In genomic region chr17:43517615-43518386, GRCh38 we compare ENCODE assay signal across 1 cellular context.
A peak's percentile ranks its signal among the peaks of the same experiment; 100 is the strongest.
TF ChIP-seq lines count a peak whose summit lies in the region.

No MANE protein-coding gene starts in this region.

TF ChIP-seq in SK-N-SH, 30 proteins besides CTCF, POLR2A, EP300 and RAD21 (continued from another document):
- no peak for TF ChIP-seq USF1 (IDR thresholded peaks at IDR 0.05; ENCODE audit: borderline replicate concordance, low read depth)
- no peak for TF ChIP-seq RXRA (IDR thresholded peaks at IDR 0.05; ENCODE audit: borderline replicate concordance, low read depth)
- TF ChIP-seq TCF12 (IDR thresholded peaks at IDR 0.05), result peak; percentile 55
- TF ChIP-seq JUND (IDR thresholded peaks at IDR 0.05), result no peak; the same call in 1 of the 2 replicates
- no peak for TF ChIP-seq ZBTB33 (IDR thresholded peaks at IDR 0.05; ENCODE audit: borderline replicate concordance, low read depth)
- TF ChIP-seq POLR2AphosphoS5 (IDR thresholded peaks at IDR 0.05; ENCODE audit: low read depth, low read length), result no peak
- TF ChIP-seq GATA2 (CRISPR knock-in tag; IDR thresholded peaks at IDR 0.05), result no peak
- no peak for TF ChIP-seq GABPA (IDR thresholded peaks at IDR 0.05; ENCODE audit: low read depth)
- no peak for TF ChIP-seq TAF1 (IDR thresholded peaks at IDR 0.05; ENCODE audit: borderline replicate concordance, low read depth, low read length)
- no peak for TF ChIP-seq FOXJ3 (CRISPR knock-in tag; IDR thresholded peaks at IDR 0.05)
- TF ChIP-seq IRF3 (IDR thresholded peaks at IDR 0.05; ENCODE audit: low read depth, low read length), result no peak
- TF ChIP-seq TEAD4 (IDR thresholded peaks at IDR 0.05; ENCODE audit: borderline replicate concordance, insufficient read depth), result no peak
- TF ChIP-seq ELF1 (IDR thresholded peaks at IDR 0.05), result no peak
- peak; percentile 50; the same call in 1 of the 2 replicates for TF ChIP-seq SIN3A (IDR thresholded peaks at IDR 0.05; ENCODE audit: borderline replicate concordance, low read depth, low read length)
- peak; percentile 72 for TF ChIP-seq PBX3 (IDR thresholded peaks at IDR 0.05)
- TF ChIP-seq EZH2phosphoT487 (IDR thresholded peaks at IDR 0.05; ENCODE audit: borderline replicate concordance, low read depth), result no peak
TF ChIP-seq in SK-N-SH: peak in this region for 5.
